Comparison of ENCODE assay signal across 9 cellular contexts in genomic region chr12:130819248-130819576, GRCh38. TPM values are rescaled to one million over a fixed set of nuclear protein-coding genes. Genes with fewer than 3 reads are reported as not detected.
DNase-seq lines count a peak whose midpoint lies in the region; ATAC-seq and TF ChIP-seq lines count a peak whose summit lies in the region.
"Had no signal": no experiment of that assay in that cellular context is flagged by ENCODE, and none has a peak within 500 bp of the region (broad histone marks: within the 10 kb centered on the region; RNA-seq: fewer than 3 reads in every experiment).

No MANE protein-coding gene starts in this region.

- peak overlapping the region; percentile 49 for H3K27ac Mint-ChIP-seq in activated naive CD4-positive, alpha-beta T cell treated with anti-CD3 and anti-CD28 coated beads, Interleukin-2, amount 10 ng/mL, durations not matched to agents 7 days and 5 days
- no peak overlapping the region for H3K27ac Mint-ChIP-seq in activated naive CD4-positive, alpha-beta T cell treated with anti-CD3 and anti-CD28 coated beads, Interleukin-2, amount 50 U/mL, for 72 hours
- no peak overlapping the region for H3K27ac Mint-ChIP-seq in endothelial cell (ENCODE audit: unreplicated experiment)

- H3K36me3 ChIP-seq in HUES64 (ENCODE audit: insufficient read depth, low read length) (peaks cover 27% of the 10 kb centered on the region), tibial artery (peaks cover 10 to 34% (median 28%) of the 10 kb centered on the region in 3 donors)

- H3K4me3 ChIP-seq in HUES64 (ENCODE audit: low read length) (no peak overlapping the region), tibial artery (peak overlapping the region; percentile 47 to 50)
- H3K4me3 ChIP-seq: SJSA1 had no signal

- H3K4me3 Mint-ChIP-seq in activated naive CD4-positive, alpha-beta T cell treated with anti-CD3 and anti-CD28 coated beads, Interleukin-2, amount 10 ng/mL, durations not matched to agents 7 days and 5 days = peak overlapping the region; percentile 26
- H3K4me3 Mint-ChIP-seq in endothelial cell (ENCODE audit: unreplicated experiment) = no peak overlapping the region

- DNase-seq in activated naive CD4-positive, alpha-beta T cell treated with anti-CD3 and anti-CD28 coated beads, Interleukin-2, amount 10 ng/mL, durations not matched to agents 7 days and 5 days = no peak
- DNase-seq in activated naive CD4-positive, alpha-beta T cell treated with anti-CD3 and anti-CD28 coated beads, Interleukin-2, amount 50 U/mL, for 72 hours (ENCODE audit: low spot score in 2 of 2) = no peak
- DNase-seq in endothelial cell (ENCODE audit: low spot score) = no peak
- no peak for DNase-seq in tibial artery
- DNase-seq in SHP77 (lab: John Stamatoyannopoulos, UW) = no peak
- DNase-seq in kidney tubule cell (ENCODE audit: low spot score) = no peak

- H3K9me3 Mint-ChIP-seq in activated naive CD4-positive, alpha-beta T cell treated with anti-CD3 and anti-CD28 coated beads, Interleukin-2, amount 10 ng/mL, durations not matched to agents 7 days and 5 days = no peaks in the 10 kb centered on the region
- no peaks in the 10 kb centered on the region for H3K9me3 Mint-ChIP-seq in activated naive CD4-positive, alpha-beta T cell treated with anti-CD3 and anti-CD28 coated beads, Interleukin-2, amount 50 U/mL, for 72 hours
- no peaks in the 10 kb centered on the region for H3K9me3 Mint-ChIP-seq in endothelial cell (ENCODE audit: unreplicated experiment)

- H3K27me3 Mint-ChIP-seq in activated naive CD4-positive, alpha-beta T cell treated with anti-CD3 and anti-CD28 coated beads, Interleukin-2, amount 10 ng/mL, durations not matched to agents 7 days and 5 days = no peaks in the 10 kb centered on the region
- peaks cover 5% of the 10 kb centered on the region for H3K27me3 Mint-ChIP-seq in endothelial cell (ENCODE audit: unreplicated experiment)

- no peaks in the 10 kb centered on the region for H3K9me3 ChIP-seq in HUES64 (ENCODE audit: insufficient read depth, low read depth, low read length)
- no peaks in the 10 kb centered on the region for H3K9me3 ChIP-seq in tibial artery
- H3K9me3 ChIP-seq: SJSA1 had no signal

- ATAC-seq in activated naive CD4-positive, alpha-beta T cell treated with anti-CD3 and anti-CD28 coated beads, Interleukin-2, amount 50 U/mL, for 72 hours = no peak
- ATAC-seq in GM21717 (IDR thresholded peaks at IDR 0.05; ENCODE audit: unreplicated experiment) = no peak

- H3K36me3 Mint-ChIP-seq in activated naive CD4-positive, alpha-beta T cell treated with anti-CD3 and anti-CD28 coated beads, Interleukin-2, amount 10 ng/mL, durations not matched to agents 7 days and 5 days = peaks cover 25% of the 10 kb centered on the region
- H3K36me3 Mint-ChIP-seq in activated naive CD4-positive, alpha-beta T cell treated with anti-CD3 and anti-CD28 coated beads, Interleukin-2, amount 50 U/mL, for 72 hours = peaks cover 9% of the 10 kb centered on the region in 2 donors
- peaks cover 6% of the 10 kb centered on the region for H3K36me3 Mint-ChIP-seq in endothelial cell (ENCODE audit: low read depth, unreplicated experiment)

- TF ChIP-seq CTCF in endothelial cell (IDR thresholded peaks at IDR 0.05; ENCODE audit: unreplicated experiment) = peak; percentile 14
- TF ChIP-seq CTCF in tibial artery (IDR thresholded peaks at IDR 0.05) = peak in 1 of 2 experiments; percentile 4

- CTCF ChIA-PET in activated naive CD4-positive, alpha-beta T cell treated with anti-CD3 and anti-CD28 coated beads, Interleukin-2, amount 10 ng/mL, durations not matched to agents 7 days and 5 days (lab: Charles Lee) = interaction anchor here (0.7 to 2.7 kb wide), 2 partner anchors 12 to 57 kb away, joined by 3 to 15 read pairs; no protein-coding TSS in a partner anchor

- H3K27ac ChIP-seq in HUES64 (ENCODE audit: low read depth, low read length) (no peak overlapping the region), tibial artery (peak overlapping the region in 1 of 2 donors; percentile 35)
- H3K27ac ChIP-seq: SJSA1 had no signal

- WGBS in HUES64 = 15% methylated on average over 9 of the region's 9 CpGs

- peaks cover 24% of the 10 kb centered on the region for H3K4me1 ChIP-seq in HUES64 (ENCODE audit: insufficient read depth, low read length)
- H3K4me1 ChIP-seq in tibial artery = peaks cover 0 to 13% (median 9%) of the 10 kb centered on the region in 4 donors
- H3K4me1 ChIP-seq: SJSA1 had no signal

- H3K4me1 Mint-ChIP-seq in activated naive CD4-positive, alpha-beta T cell treated with anti-CD3 and anti-CD28 coated beads, Interleukin-2, amount 10 ng/mL, durations not matched to agents 7 days and 5 days = peaks cover 20% of the 10 kb centered on the region
- H3K4me1 Mint-ChIP-seq in endothelial cell (ENCODE audit: unreplicated experiment) = peaks cover 4% of the 10 kb centered on the region

- peak overlapping the region; percentile 29; the same call in 1 of the 2 replicates for H3K9ac ChIP-seq in HUES64 (ENCODE audit: low read depth, low read length)

- intact Hi-C loops in tibial artery (cut with DNase I; ENCODE audit: low total_unique reads) = no loop called here

- no peaks in the 10 kb centered on the region for H3K27me3 ChIP-seq in HUES64 (ENCODE audit: insufficient read depth, low read length)
- H3K27me3 ChIP-seq in tibial artery = no peaks in the 10 kb centered on the region
- H3K27me3 ChIP-seq: SJSA1 had no signal

RNA-seq across cellular contexts. Expression of gene STX2, which starts 19.8 kb away (rescaled TPM):
- 10 to 100 TPM; 14.4 to 16.6 TPM for total RNA-seq in activated naive CD4-positive, alpha-beta T cell treated with anti-CD3 and anti-CD28 coated beads, Interleukin-2, amount 50 U/mL, for 72 hours
- polyA plus RNA-seq in HUES64 (2013, experiment 1 of 2) = 16.4 TPM
- 19.1 TPM for polyA plus RNA-seq in HUES64 (2013, experiment 2 of 2)
- total RNA-seq in endothelial cell (ENCODE audit: unreplicated experiment) = 17.4 TPM

RNA-seq across cellular contexts. Expression of gene RAN, which starts 52.7 kb away (rescaled TPM):
- 1,000 to 10,000 TPM; 1,428 to 1,822 TPM for total RNA-seq in activated naive CD4-positive, alpha-beta T cell treated with anti-CD3 and anti-CD28 coated beads, Interleukin-2, amount 50 U/mL, for 72 hours
- 1,435 TPM for polyA plus RNA-seq in HUES64 (2013, experiment 1 of 2)
- polyA plus RNA-seq in HUES64 (2013, experiment 2 of 2) = 1,287 TPM
- total RNA-seq in endothelial cell (ENCODE audit: unreplicated experiment) = 685 TPM
